33 cellular contexts compared by ENCODE assay signal in the genomic region with DNA sequence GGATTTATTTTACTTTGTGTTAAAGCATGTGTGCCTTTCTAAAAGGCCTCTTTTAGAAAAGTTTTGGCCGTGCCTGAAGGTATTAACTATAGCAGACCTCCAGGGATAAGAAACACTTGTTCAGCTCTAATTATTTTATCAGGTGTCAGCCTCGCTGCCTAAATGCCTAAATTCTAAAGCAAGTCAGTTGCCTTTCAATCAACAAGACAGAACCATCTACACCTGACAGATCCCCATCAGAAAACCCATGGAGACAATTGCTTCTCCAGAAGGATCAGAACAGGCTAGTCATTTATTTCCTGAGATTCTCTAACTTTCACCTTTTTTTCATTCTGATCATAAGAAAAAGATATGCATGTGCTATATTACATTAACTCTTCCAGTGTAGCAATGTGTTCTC.
DNase-seq lines count a peak whose midpoint lies in the region; ATAC-seq and TF ChIP-seq lines count a peak whose summit lies in the region.
"Had no signal": no experiment of that assay in that cellular context is flagged by ENCODE, and none has a peak within 500 bp of the region (broad histone marks: within the 10 kb centered on the region; RNA-seq: fewer than 3 reads in every experiment).

No MANE protein-coding gene starts in this region.

- no peak overlapping the region for H3K4ac ChIP-seq in mesendoderm (ENCODE audit: low read depth, low read length)

- no peaks in the 10 kb centered on the region for H4K20me1 ChIP-seq in neural cell (ENCODE audit: insufficient read depth)
- H4K20me1 ChIP-seq: BLaER1; BLaER1 treated with 17β-estradiol and CSF1 and Interleukin-3, amounts not matched to agents 10 nM and 100 nM had no signal

- H2BK120ac ChIP-seq in mesendoderm (ENCODE audit: low read depth, low read length): no peak overlapping the region

- no peak overlapping the region for H3K18ac ChIP-seq in mesendoderm (ENCODE audit: low read length)

- H3K36me3 ChIP-seq in endodermal cell (ENCODE audit: control insufficient read depth, insufficient read depth, low read length) (no peaks in the 10 kb centered on the region), mesendoderm (ENCODE audit: control insufficient read depth, insufficient read depth, low read length) (no peaks in the 10 kb centered on the region), neural cell (ENCODE audit: insufficient read depth, low read length) (no peaks in the 10 kb centered on the region)
- H3K36me3 ChIP-seq: BE2C; BLaER1; BLaER1 treated with 17β-estradiol and CSF1 and Interleukin-3, amounts not matched to agents 10 nM and 100 nM had no signal

- no peak overlapping the region for H3K4me2 ChIP-seq in mesendoderm (ENCODE audit: low read length)
- no peak overlapping the region for H3K4me2 ChIP-seq in neural cell (ENCODE audit: low read length)
- H3K4me2 ChIP-seq: A549; BLaER1; BLaER1 treated with 17β-estradiol and CSF1 and Interleukin-3, amounts not matched to agents 10 nM and 100 nM had no signal

- H3K27me3 Mint-ChIP-seq in endodermal cell (ENCODE audit: insufficient read depth): no peaks in the 10 kb centered on the region
- H3K27me3 Mint-ChIP-seq: B cell; CD4-positive, alpha-beta memory T cell; CD4-positive, alpha-beta T cell; CD4-positive, CD25-positive, alpha-beta regulatory T cell; CD8-positive, alpha-beta memory T cell had no signal

- H3K9ac ChIP-seq in endodermal cell (ENCODE audit: extremely low read depth, low read length, poor library complexity, severe bottlenecking) (no peak overlapping the region), mesendoderm (ENCODE audit: low read length) (no peak overlapping the region), neural cell (ENCODE audit: low read length) (no peak overlapping the region)
- H3K9ac ChIP-seq: BLaER1; BLaER1 treated with 17β-estradiol and CSF1 and Interleukin-3, amounts not matched to agents 10 nM and 100 nM had no signal

- no peak for TF ChIP-seq RAD21 in neural cell (conservative IDR thresholded peaks at IDR 0.05)

- no peak overlapping the region for H3K27ac ChIP-seq in endodermal cell (ENCODE audit: low read depth, low read length)
- H3K27ac ChIP-seq in mesendoderm (ENCODE audit: low read depth, low read length): no peak overlapping the region
- H3K27ac ChIP-seq in neural cell (ENCODE audit: low read length): peak overlapping the region; percentile 64
- H3K27ac ChIP-seq in coronary artery: no peak overlapping the region
- H3K27ac ChIP-seq: 22Rv1; A549; BLaER1; BLaER1 treated with 17β-estradiol and CSF1 and Interleukin-3, amounts not matched to agents 10 nM and 100 nM; C4-2B had no signal

- no peak overlapping the region for H2BK5ac ChIP-seq in mesendoderm (ENCODE audit: low read length)

- DNase-seq in endodermal cell (no peak), mesendoderm (peak; percentile 67), NCI-H2171 treated with DMSO at 0.1 percent for 48 hours (lab: John Stamatoyannopoulos, UW) (no peak), coronary artery (ENCODE audit: low spot score) (no peak)
- DNase-seq: 8988T; ACHN; AML-193; BE2C; C1 segment of cervical spinal cord; Caco-2; Calu3; CD4-positive, alpha-beta memory T cell; CD4-positive, alpha-beta T cell; CD4-positive, CD25-positive, alpha-beta regulatory T cell; CD8-positive, alpha-beta memory T cell; CD8-positive, alpha-beta T cell; COR-L47; DMS 273 treated with DMSO at 0.1 percent for 48 hours; DMS153; DMS53; DMS79; DMS79 treated with DMSO at 0.1 percent for 48 hours; DND-41; EL had no signal

- no peaks in the 10 kb centered on the region for H3K27me3 ChIP-seq in endodermal cell (ENCODE audit: control insufficient read depth, insufficient read depth, low read length, poor library complexity, severe bottlenecking)
- no peaks in the 10 kb centered on the region for H3K27me3 ChIP-seq in mesendoderm (ENCODE audit: insufficient read depth, low read length, poor library complexity)
- no peaks in the 10 kb centered on the region for H3K27me3 ChIP-seq in neural cell (ENCODE audit: insufficient read depth, low read depth, low read length)
- H3K27me3 ChIP-seq: BE2C; BLaER1; BLaER1 treated with 17β-estradiol and CSF1 and Interleukin-3, amounts not matched to agents 10 nM and 100 nM had no signal

- 48 to 100% methylated on average over 1 to 2 of the region's 2 CpGs for WGBS in endodermal cell (ENCODE audit: insufficient coverage in 1 of 2, insufficient read length in 1 of 2), 2 experiments
- no CpG with 5 or more reads among the region's 2 CpGs for WGBS in mesendoderm (ENCODE audit: extremely low coverage, insufficient coverage, low lambda C conversion rate)

- H3K9me3 ChIP-seq in endodermal cell (ENCODE audit: control insufficient read depth, low read length) (no peaks in the 10 kb centered on the region), neural cell (ENCODE audit: low read length) (no peaks in the 10 kb centered on the region)
- H3K9me3 ChIP-seq: A549; BE2C; BLaER1; BLaER1 treated with 17β-estradiol and CSF1 and Interleukin-3, amounts not matched to agents 10 nM and 100 nM; Caco-2 had no signal

- TF ChIP-seq CTCF in endodermal cell (conservative IDR thresholded peaks at IDR 0.05) (no peak), neural cell (IDR thresholded peaks at IDR 0.05; ENCODE audit: poor library complexity, severe bottlenecking) (no peak), coronary artery (IDR thresholded peaks at IDR 0.05) (no peak)

- H4K8ac ChIP-seq in mesendoderm (ENCODE audit: low read depth, low read length): no peak overlapping the region

- H3K4me1 Mint-ChIP-seq in endodermal cell: peaks cover 29% of the 10 kb centered on the region
- H3K4me1 Mint-ChIP-seq: B cell; CD14-positive monocyte; CD4-positive, alpha-beta memory T cell; CD4-positive, CD25-positive, alpha-beta regulatory T cell; CD8-positive, alpha-beta memory T cell had no signal

- no peak overlapping the region for H3K23ac ChIP-seq in mesendoderm (ENCODE audit: low read length)

- H2BK15ac ChIP-seq in mesendoderm (replicated peaks; ENCODE audit: low read depth): no peak overlapping the region

- no peaks in the 10 kb centered on the region for H3K9me2 ChIP-seq in neural cell (ENCODE audit: insufficient read depth, low read length)

- H3K79me1 ChIP-seq in mesendoderm (ENCODE audit: low read length): no peaks in the 10 kb centered on the region

- no peaks in the 10 kb centered on the region for H3K36me3 Mint-ChIP-seq in endodermal cell (ENCODE audit: low read depth)
- H3K36me3 Mint-ChIP-seq: CD14-positive monocyte; CD4-positive, alpha-beta memory T cell; CD4-positive, CD25-positive, alpha-beta regulatory T cell; CD8-positive, alpha-beta memory T cell; CD8-positive, alpha-beta T cell had no signal

- H3K4me3 Mint-ChIP-seq in endodermal cell: no peak overlapping the region
- H3K4me3 Mint-ChIP-seq: B cell; CD14-positive monocyte; CD4-positive, alpha-beta memory T cell; CD4-positive, alpha-beta T cell; CD4-positive, CD25-positive, alpha-beta regulatory T cell; CD8-positive, alpha-beta memory T cell; CD8-positive, alpha-beta T cell had no signal

- peaks cover 2% of the 10 kb centered on the region for H3K9me3 Mint-ChIP-seq in endodermal cell
- H3K9me3 Mint-ChIP-seq: CD4-positive, alpha-beta memory T cell; CD4-positive, alpha-beta T cell had no signal

- H2AFZ ChIP-seq in neural cell (ENCODE audit: low read depth, low read length): no peak overlapping the region

- H3K4me1 ChIP-seq in endodermal cell (ENCODE audit: control insufficient read depth, insufficient read depth, low read length) (no peaks in the 10 kb centered on the region), mesendoderm (ENCODE audit: control insufficient read depth, low read depth, low read length) (no peaks in the 10 kb centered on the region)
- H3K4me1 ChIP-seq: A549; BLaER1; BLaER1 treated with 17β-estradiol and CSF1 and Interleukin-3, amounts not matched to agents 10 nM and 100 nM had no signal

- no peaks in the 10 kb centered on the region for H3F3A ChIP-seq in neural cell (ENCODE audit: insufficient read depth, low read length, poor library complexity, severe bottlenecking)

- no peak for ATAC-seq in GM19395 (IDR thresholded peaks at IDR 0.05; ENCODE audit: unreplicated experiment)
- ATAC-seq: A549; CD8-positive, alpha-beta T cell had no signal

- H3K56ac ChIP-seq in mesendoderm (ENCODE audit: low read length): no peak overlapping the region

- H3K27ac Mint-ChIP-seq in endodermal cell: peak overlapping the region; percentile 2
- H3K27ac Mint-ChIP-seq: B cell; CD14-positive monocyte; CD4-positive, alpha-beta memory T cell; CD4-positive, alpha-beta T cell; CD4-positive, CD25-positive, alpha-beta regulatory T cell; CD8-positive, alpha-beta memory T cell; CD8-positive, alpha-beta T cell had no signal

- TF ChIP-seq EP300 in neural cell (conservative IDR thresholded peaks at IDR 0.05; ENCODE audit: poor library complexity, severe bottlenecking): peak; percentile 94

- no peak overlapping the region for H2AK5ac ChIP-seq in mesendoderm (ENCODE audit: low read length)

- H3K79me2 ChIP-seq in mesendoderm (ENCODE audit: control insufficient read depth, insufficient read depth, low read length): no peaks in the 10 kb centered on the region
- no peaks in the 10 kb centered on the region for H3K79me2 ChIP-seq in neural cell (replicated peaks; ENCODE audit: insufficient read depth, low read length)

- H3K4me3 ChIP-seq in endodermal cell (ENCODE audit: low read length) (no peak overlapping the region), mesendoderm (ENCODE audit: low read length) (no peak overlapping the region), neural cell (ENCODE audit: low read length) (no peak overlapping the region), coronary artery (no peak overlapping the region)
- H3K4me3 ChIP-seq: A549; BLaER1; BLaER1 treated with 17β-estradiol and CSF1 and Interleukin-3, amounts not matched to agents 10 nM and 100 nM had no signal

- no peak overlapping the region for H4K5ac ChIP-seq in mesendoderm (ENCODE audit: low read length)

TF ChIP-seq in neural cell, 6 proteins besides CTCF, POLR2A, EP300 and RAD21 (continues in another document):
- TF ChIP-seq POLR2AphosphoS5 (IDR thresholded peaks at IDR 0.05): peak; percentile 62
